In genomic region chr4:87497586-87497985, GRCh38 we compare ENCODE assay signal across 20 cellular contexts. TPM values are rescaled to one million over a fixed set of nuclear protein-coding genes. Genes with fewer than 3 reads are reported as not detected.
DNase-seq lines count a peak whose midpoint lies in the region; ATAC-seq and TF ChIP-seq lines count a peak whose summit lies in the region.
"Had no signal": no experiment of that assay in that cellular context is flagged by ENCODE, and none has a peak within 500 bp of the region (broad histone marks: within the 10 kb centered on the region; RNA-seq: fewer than 3 reads in every experiment).

No MANE protein-coding gene starts in this region.

- H3K27me3 ChIP-seq in dorsolateral prefrontal cortex, result no peaks in the 10 kb centered on the region
- H3K27me3 ChIP-seq in rectal smooth muscle tissue (ENCODE audit: control insufficient read depth, insufficient read depth, low read length), result no peaks in the 10 kb centered on the region
- H3K27me3 ChIP-seq: foreskin keratinocyte had no signal

- H3K4me1 ChIP-seq in rectal smooth muscle tissue (ENCODE audit: control insufficient read depth, insufficient read depth, low read length) (peaks cover 29% of the 10 kb centered on the region), urinary bladder (ENCODE audit: insufficient read depth) (peaks cover 1% of the 10 kb centered on the region)
- H3K4me1 ChIP-seq: foreskin keratinocyte had no signal

- TF ChIP-seq CTCF in dorsolateral prefrontal cortex (IDR thresholded peaks at IDR 0.05 in 54 of 56, conservative IDR thresholded peaks at IDR 0.05 in 2 of 56; ENCODE audit: low read depth in 1 of 56, partially characterized antibody in 56 of 56), result no peak

- intact Hi-C loops in dorsolateral prefrontal cortex (cut with DNase I), result no loop called here
- intact Hi-C loops in left ventricle myocardium superior (cut with micrococcal nuclease), result no loop called here
- intact Hi-C loops in head of caudate nucleus (cut with DNase I), result no loop called here

- H3K4me3 ChIP-seq in dorsolateral prefrontal cortex, result no peak overlapping the region
- H3K4me3 ChIP-seq in rectal smooth muscle tissue (ENCODE audit: low read length), result no peak overlapping the region
- H3K4me3 ChIP-seq in urinary bladder (ENCODE audit: low read depth, low read length), result no peak overlapping the region

- WGBS in urinary bladder, result 75% methylated on average over 3 of the region's 3 CpGs

- peak overlapping the region in 36 of 59 donors; percentile 2 to 85 (median 46) for H3K27ac ChIP-seq in dorsolateral prefrontal cortex
- peak overlapping the region; percentile 51 for H3K27ac ChIP-seq in rectal smooth muscle tissue (ENCODE audit: low read depth, low read length)
- H3K27ac ChIP-seq in urinary bladder (ENCODE audit: low read depth), result peak overlapping the region; percentile 25
- H3K27ac ChIP-seq: foreskin keratinocyte had no signal

- H3K9ac ChIP-seq in rectal smooth muscle tissue (ENCODE audit: low read length), result no peak overlapping the region

- no peak for DNase-seq in dorsolateral prefrontal cortex
- peak; percentile 25 for DNase-seq in left ventricle myocardium superior
- DNase-seq in HUDEP-2 (lab: John Stamatoyannopoulos, UW; ENCODE audit: unreplicated experiment in 76 of 76), result no peak
- no peak for DNase-seq in head of caudate nucleus
- no peak for DNase-seq in NCI-H524 (lab: John Stamatoyannopoulos, UW)
- DNase-seq: activated CD4-positive, alpha-beta memory T cell treated with anti-CD3 and anti-CD28 coated beads, Interleukin-2, amount 10 ng/mL, durations not matched to agents 7 days and 5 days; activated naive CD4-positive, alpha-beta T cell; activated T-cell treated with anti-CD3 and anti-CD28 coated beads for 4 hours; CD8-positive, alpha-beta memory T cell; foreskin keratinocyte; GF-D8; H9; NCI-H146; NCI-H2171 treated with DMSO at 0.1 percent for 48 hours; T1000 had no signal

- H3K36me3 ChIP-seq in rectal smooth muscle tissue (ENCODE audit: control insufficient read depth, insufficient read depth, low read length) (peaks cover 15% of the 10 kb centered on the region), urinary bladder (ENCODE audit: insufficient read depth) (no peaks in the 10 kb centered on the region)

- peak; percentile 56 for ATAC-seq in left ventricle myocardium superior
- ATAC-seq: activated CD4-positive, CD25-positive, alpha-beta regulatory T cell treated with anti-CD3 and anti-CD28 coated beads, Interleukin-2, amount 50 U/mL, for 24 hours; foreskin keratinocyte; naive thymus-derived CD8-positive, alpha-beta T cell had no signal

RNA-seq across cellular contexts. Expression of gene SPARCL1, which starts 31.6 kb away (rescaled TPM):
- total RNA-seq in dorsolateral prefrontal cortex (1,000 to 10,000 TPM in 109 of 120 experiments, 100 to 1,000 TPM in 11; 619 to 2,075 (median 1,355) TPM), left ventricle myocardium superior (354 TPM), urinary bladder (783 TPM)
- polyA plus RNA-seq in urinary bladder, result 1,320 TPM
- total RNA-seq: activated CD4-positive, alpha-beta memory T cell treated with anti-CD3 and anti-CD28 coated beads, Interleukin-2, amount 10 ng/mL, durations not matched to agents 7 days and 5 days; bronchial epithelial cell; CD8-positive, alpha-beta memory T cell; foreskin keratinocyte; naive thymus-derived CD8-positive, alpha-beta T cell had no signal
- polyA plus RNA-seq: CD8-positive, alpha-beta memory T cell; foreskin keratinocyte; naive thymus-derived CD8-positive, alpha-beta T cell had no signal
